In genomic region chr18:52874774-52875173, GRCh38 we compare ENCODE assay signal across 8 cellular contexts.
"Had no signal": no experiment of that assay in that cellular context is flagged by ENCODE, and none has a peak within 500 bp of the region (broad histone marks: within the 10 kb centered on the region; RNA-seq: fewer than 3 reads in every experiment).

No MANE protein-coding gene starts in this region.

- ATAC-seq: HCT116 had no signal

- H3K4me3 Mint-ChIP-seq: H9, HFFc6 had no signal

- H3K27ac Mint-ChIP-seq: H9, HFFc6 had no signal

- DNase-seq: GM23248, GOT3, H7, H9, HCEC 1CT, HFFc6 had no signal

- H3K27ac ChIP-seq: GM23248 had no signal

- H3K36me3 ChIP-seq: HAP-1 had no signal

- H3K9me3 ChIP-seq: HAP-1 had no signal

- H3K4me1 ChIP-seq: HAP-1 had no signal

- H3K9me3 Mint-ChIP-seq: H9 had no signal

- H3K9ac ChIP-seq: GM23248 had no signal

- H2AFZ ChIP-seq: GM23248 had no signal

- H3K4me3 ChIP-seq: GM23248, HAP-1 had no signal
